Comparison of ENCODE assay signal across 6 cellular contexts in the genomic region with DNA sequence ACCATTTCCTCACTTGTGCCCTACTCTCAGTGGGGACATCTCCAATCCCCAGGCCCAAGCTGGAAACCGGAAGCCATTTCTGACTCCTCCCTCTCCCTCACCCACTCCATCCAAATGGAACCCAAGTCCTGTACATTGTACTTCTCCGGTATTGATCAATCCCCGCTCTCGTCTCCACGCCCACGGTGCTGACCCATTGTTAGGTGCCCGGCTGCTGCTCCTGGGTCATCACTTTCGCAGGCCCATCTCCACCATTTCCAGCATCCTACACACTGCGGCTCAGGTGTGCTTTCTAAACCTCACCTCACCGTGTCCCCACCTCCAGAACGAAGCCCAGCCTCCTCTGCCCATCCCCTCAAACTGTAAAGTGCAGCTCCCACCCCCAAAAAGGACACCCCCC. TPM values are rescaled to one million over a fixed set of nuclear protein-coding genes. Genes with fewer than 3 reads are reported as not detected.
"Had no signal": no experiment of that assay in that cellular context is flagged by ENCODE, and none has a peak within 500 bp of the region (broad histone marks: within the 10 kb centered on the region; RNA-seq: fewer than 3 reads in every experiment).

No MANE protein-coding gene starts in this region.

RNA-seq across cellular contexts. Expression of a gene that starts 19.0 kb away (rescaled TPM):
- total RNA-seq: GM23248, H4, H7, HFFc6, HT1080 had no signal
- polyA plus RNA-seq: GM23248, IgD-negative memory B cell had no signal
